8 cellular contexts compared by ENCODE assay signal in the genomic region with DNA sequence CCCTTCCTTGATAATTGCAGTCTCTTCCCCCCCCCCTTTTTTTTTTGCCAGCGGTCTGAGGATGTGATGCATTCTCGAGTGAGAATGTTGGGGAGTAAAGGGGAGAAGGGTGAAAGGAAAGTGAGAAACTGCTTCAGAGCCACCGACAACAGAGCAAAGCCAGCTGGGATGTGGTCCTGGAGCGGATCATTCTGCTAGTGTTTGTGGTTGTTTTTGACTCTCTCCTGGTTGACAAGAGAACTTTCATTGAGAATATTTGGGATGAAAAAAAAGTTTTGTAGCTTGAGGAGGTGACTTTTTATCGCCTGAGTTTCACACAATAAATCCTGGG. TPM values are rescaled to one million over a fixed set of nuclear protein-coding genes. Genes with fewer than 3 reads are reported as not detected.
DNase-seq lines count a peak whose midpoint lies in the region; ATAC-seq, FAIRE-seq and TF ChIP-seq lines count a peak whose summit lies in the region.

No MANE protein-coding gene starts in this region.

- peak overlapping the region; percentile 78 for H3K4me3 ChIP-seq in CD8-positive, alpha-beta memory T cell (ENCODE audit: low read length)
- H3K4me3 ChIP-seq in NB4 (ENCODE audit: low read depth, low read length) (peak overlapping the region; percentile 87), neuronal stem cell (ENCODE audit: low read length in 2 of 2) (peak overlapping the region; percentile 62 to 98)
- peak overlapping the region; percentile 97 for H3K4me3 ChIP-seq in effector memory CD4-positive, alpha-beta T cell (ENCODE audit: insufficient read depth, low read depth, low read length, poor library complexity, severe bottlenecking)

- peak overlapping the region; percentile 12 for H3K18ac ChIP-seq in neuronal stem cell (ENCODE audit: low read length)

- H3K4me2 ChIP-seq in neuronal stem cell (ENCODE audit: insufficient read depth, low read length, poor library complexity, severe bottlenecking): peak overlapping the region; percentile 54

- DNase-seq in CD8-positive, alpha-beta memory T cell: no peak
- DNase-seq in NB4 (ENCODE audit: low read depth) (no peak), neuronal stem cell (ENCODE audit: low spot score) (peak; percentile 35), glomerular visceral epithelial cell (ENCODE audit: extremely low spot score) (no peak), H54 (ENCODE audit: insufficient read length, low spot score) (no peak)
- DNase-seq in effector memory CD4-positive, alpha-beta T cell: no peak

- TF ChIP-seq POLR2A in NB4 (IDR thresholded peaks at IDR 0.05; ENCODE audit: extremely low read depth, insufficient read length) (no peak), H54 (IDR thresholded peaks at IDR 0.05; ENCODE audit: low read depth, low read length) (no peak)

- no peaks in the 10 kb centered on the region for H3K36me3 ChIP-seq in CD8-positive, alpha-beta memory T cell (ENCODE audit: insufficient read depth, low read length)
- no peaks in the 10 kb centered on the region for H3K36me3 ChIP-seq in effector memory CD4-positive, alpha-beta T cell (ENCODE audit: control insufficient read depth, insufficient read depth, low read length)
- H3K36me3 ChIP-seq in neuronal stem cell (replicated peaks in 1 of 2; ENCODE audit: control insufficient read depth in 2 of 2, insufficient read depth in 2 of 2, low read length in 2 of 2): peaks cover 2 to 9% of the 10 kb centered on the region in 2 donors

- peak overlapping the region; percentile 78 to 98 (median 95) for H3K27ac Mint-ChIP-seq in CD8-positive, alpha-beta memory T cell

- peaks cover 4% of the 10 kb centered on the region for H3K4me1 ChIP-seq in CD8-positive, alpha-beta memory T cell (ENCODE audit: insufficient read depth, low read length)
- H3K4me1 ChIP-seq in effector memory CD4-positive, alpha-beta T cell (ENCODE audit: control insufficient read depth, insufficient read depth, low read length, poor library complexity, severe bottlenecking): peaks cover 8% of the 10 kb centered on the region
- H3K4me1 ChIP-seq in neuronal stem cell (ENCODE audit: control insufficient read depth in 2 of 2, insufficient read depth in 1 of 2, low read depth in 1 of 2, low read length in 2 of 2): peaks cover 3 to 5% of the 10 kb centered on the region in 2 donors

- no peak overlapping the region for H3K9ac ChIP-seq in neuronal stem cell (ENCODE audit: low read depth, low read length, poor library complexity)

- peaks cover 0 to 1% of the 10 kb centered on the region in 2 donors for H3K27me3 Mint-ChIP-seq in CD8-positive, alpha-beta memory T cell

- H3K9me3 Mint-ChIP-seq in CD8-positive, alpha-beta memory T cell: no peaks in the 10 kb centered on the region

- no peaks in the 10 kb centered on the region for H3K27me3 ChIP-seq in CD8-positive, alpha-beta memory T cell (ENCODE audit: insufficient read depth, low read length, poor library complexity, severe bottlenecking)
- no peaks in the 10 kb centered on the region for H3K27me3 ChIP-seq in effector memory CD4-positive, alpha-beta T cell (replicated peaks; ENCODE audit: control insufficient read depth, insufficient read depth, low read length, poor library complexity, severe bottlenecking)
- no peaks in the 10 kb centered on the region for H3K27me3 ChIP-seq in neuronal stem cell (ENCODE audit: control insufficient read depth in 3 of 3, insufficient read depth in 3 of 3, low read depth in 1 of 3, low read length in 3 of 3)

- CTCF ChIA-PET in CD8-positive, alpha-beta memory T cell (lab: Charles Lee): interaction anchor here (0.7 kb wide), 1 partner anchor 99 kb away, joined by 3 read pairs; no protein-coding TSS in a partner anchor

- H2AFZ ChIP-seq in neuronal stem cell (ENCODE audit: low read length): peak overlapping the region; percentile 95

- no peak overlapping the region for H2BK12ac ChIP-seq in neuronal stem cell (ENCODE audit: low read length)

- no peak overlapping the region for H2BK5ac ChIP-seq in neuronal stem cell (ENCODE audit: low read length)

- H3K23ac ChIP-seq in neuronal stem cell (ENCODE audit: low read depth, low read length, poor library complexity): no peak overlapping the region

- no peak overlapping the region for H4K91ac ChIP-seq in neuronal stem cell (ENCODE audit: low read depth, low read length, poor library complexity)

- no peaks in the 10 kb centered on the region for H3K79me1 ChIP-seq in neuronal stem cell (ENCODE audit: low read depth, low read length)

- peaks cover 0 to 6% (median 0%) of the 10 kb centered on the region in 3 donors for H3K36me3 Mint-ChIP-seq in CD8-positive, alpha-beta memory T cell

- H3K9me3 ChIP-seq in CD8-positive, alpha-beta memory T cell (ENCODE audit: low read length): no peaks in the 10 kb centered on the region
- H3K9me3 ChIP-seq in effector memory CD4-positive, alpha-beta T cell (ENCODE audit: control insufficient read depth, low read length): no peaks in the 10 kb centered on the region
- no peaks in the 10 kb centered on the region for H3K9me3 ChIP-seq in neuronal stem cell (replicated peaks in 1 of 2; ENCODE audit: control insufficient read depth in 2 of 2, insufficient read depth in 1 of 2, low read depth in 1 of 2, low read length in 2 of 2)

- H4K8ac ChIP-seq in neuronal stem cell (ENCODE audit: low read depth, low read length): no peak overlapping the region

- peaks cover 13 to 20% (median 13%) of the 10 kb centered on the region in 3 donors for H3K4me1 Mint-ChIP-seq in CD8-positive, alpha-beta memory T cell

- H3K4ac ChIP-seq in neuronal stem cell (ENCODE audit: low read length): no peak overlapping the region

- FAIRE-seq in H54 (lab: Jason Lieb, UNC): no peak

- H3K4me3 Mint-ChIP-seq in CD8-positive, alpha-beta memory T cell: peak overlapping the region; percentile 85 to 98 (median 93)

- ATAC-seq in GM19463 (IDR thresholded peaks at IDR 0.05; ENCODE audit: unreplicated experiment) (no peak), GM19455 (IDR thresholded peaks at IDR 0.05; ENCODE audit: unreplicated experiment) (no peak)

- WGBS in neuronal stem cell (ENCODE audit: extremely low coverage in 2 of 2, insufficient read length in 2 of 2, insufficient replicate concordance in 1 of 2), 2 donors: no CpG with 5 or more reads among the region's 5 CpGs

- no peak overlapping the region for H2BK120ac ChIP-seq in neuronal stem cell (ENCODE audit: low read depth, low read length)

- no peak for TF ChIP-seq CTCF in NB4 (IDR thresholded peaks at IDR 0.05; ENCODE audit: low read depth, low read length)

- no peak overlapping the region for H2BK15ac ChIP-seq in neuronal stem cell (ENCODE audit: low read length)

- POLR2A ChIA-PET in CD8-positive, alpha-beta memory T cell (lab: Charles Lee): no interaction called here

- no peak overlapping the region for H3K14ac ChIP-seq in neuronal stem cell (ENCODE audit: low read length)

- H3K27ac ChIP-seq in CD8-positive, alpha-beta memory T cell (ENCODE audit: low read depth, low read length): peak overlapping the region; percentile 68
- no peak overlapping the region for H3K27ac ChIP-seq in effector memory CD4-positive, alpha-beta T cell (ENCODE audit: insufficient read depth, low read length, poor library complexity, severe bottlenecking)
- H3K27ac ChIP-seq in neuronal stem cell (replicated peaks; ENCODE audit: low read length): peak overlapping the region; percentile 95

- no peak overlapping the region for H2AK5ac ChIP-seq in neuronal stem cell (ENCODE audit: low read depth, low read length)

RNA-seq across cellular contexts. Expression of gene NF1, which starts 1.3 kb away (rescaled TPM):
- 10 to 100 TPM; 22.8 TPM for total RNA-seq in CD8-positive, alpha-beta memory T cell
- polyA plus RNA-seq in CD8-positive, alpha-beta memory T cell: 5.8 TPM
- polyA plus RNA-seq in neuronal stem cell (2013, experiment 1 of 2): 21.8 TPM
- polyA plus RNA-seq in neuronal stem cell (2013, experiment 2 of 2): 21.5 TPM
